In genomic region chr5:98639258-98639657, GRCh38 we compare ENCODE assay signal across 19 cellular contexts.
"Had no signal": no experiment of that assay in that cellular context is flagged by ENCODE, and none has a peak within 500 bp of the region (broad histone marks: within the 10 kb centered on the region; RNA-seq: fewer than 3 reads in every experiment).

No MANE protein-coding gene starts in this region.

- H3K9me3 Mint-ChIP-seq: activated B cell treated with CpG ODN at 0.5 μM for 24 hours; activated CD8-positive, alpha-beta T cell treated with anti-CD3 and anti-CD28 coated beads for 36 hours; activated naive CD4-positive, alpha-beta T cell treated with anti-CD3 and anti-CD28 coated beads for 36 hours; activated T-cell treated with anti-CD3 and anti-CD28 coated beads, Interleukin-2, amount 50 U/mL, for 24 hours; nephron progenitor cell had no signal

- ATAC-seq: activated CD8-positive, alpha-beta T cell treated with anti-CD3 and anti-CD28 coated beads for 36 hours; gastrocnemius medialis; heart left ventricle had no signal

- H3K9me3 ChIP-seq: gastrocnemius medialis, left ventricle myocardium inferior, prostate gland, right atrium auricular region, thyroid gland had no signal

- H3K27me3 Mint-ChIP-seq: activated B cell treated with CpG ODN at 0.5 μM for 24 hours had no signal

- H3K4me3 ChIP-seq: coronary artery, gastrocnemius medialis, heart left ventricle, left ventricle myocardium inferior, prostate gland, right atrium auricular region, thyroid gland had no signal

- H3K36me3 ChIP-seq: brain microvascular endothelial cell, gastrocnemius medialis, heart left ventricle, left ventricle myocardium inferior, prostate gland, right atrium auricular region, thyroid gland had no signal

- H3K4me3 Mint-ChIP-seq: activated B cell treated with CpG ODN at 0.5 μM for 24 hours; activated CD8-positive, alpha-beta T cell treated with anti-CD3 and anti-CD28 coated beads for 36 hours; activated naive CD4-positive, alpha-beta T cell treated with anti-CD3 and anti-CD28 coated beads for 36 hours; activated T-cell treated with anti-CD3 and anti-CD28 coated beads, Interleukin-2, amount 50 U/mL, for 24 hours; immature natural killer cell; nephron progenitor cell had no signal

- H3K27ac ChIP-seq: brain microvascular endothelial cell, coronary artery, gastrocnemius medialis, heart left ventricle, left ventricle myocardium inferior, prostate gland, right atrium auricular region, thyroid gland had no signal

- H3K4me1 ChIP-seq: gastrocnemius medialis, left ventricle myocardium inferior, prostate gland, right atrium auricular region, thyroid gland had no signal

- H3K36me3 Mint-ChIP-seq: immature natural killer cell had no signal

- H3K27me3 ChIP-seq: brain microvascular endothelial cell, gastrocnemius medialis, heart left ventricle, right atrium auricular region, thyroid gland had no signal

- H3K4me1 Mint-ChIP-seq: activated B cell treated with CpG ODN at 0.5 μM for 24 hours, immature natural killer cell had no signal

- DNase-seq: activated B cell treated with CpG ODN at 0.5 μM for 24 hours; activated CD4-positive, alpha-beta T cell treated with anti-CD3 and anti-CD28 coated beads for 4 hours; activated CD8-positive, alpha-beta T cell treated with anti-CD3 and anti-CD28 coated beads for 36 hours; activated naive CD4-positive, alpha-beta T cell treated with anti-CD3 and anti-CD28 coated beads for 36 hours; activated T-cell treated with anti-CD3 and anti-CD28 coated beads, Interleukin-2, amount 50 U/mL, for 24 hours; central memory CD4-positive, alpha-beta T cell; gastrocnemius medialis; immature natural killer cell; left ventricle myocardium inferior; mammary epithelial cell; nephron progenitor cell; stimulated activated CD4-positive, alpha-beta T cell treated with anti-CD3 and anti-CD28 coated beads, Interleukin-2, amount 100 ng/mL, for 24 hours; stimulated activated naive CD4-positive, alpha-beta T cell treated with Interleukin-2 at 50 U/mL for 16 hours; thyroid gland had no signal
